Comparison of ENCODE assay signal across 8 cellular contexts in the genomic region with DNA sequence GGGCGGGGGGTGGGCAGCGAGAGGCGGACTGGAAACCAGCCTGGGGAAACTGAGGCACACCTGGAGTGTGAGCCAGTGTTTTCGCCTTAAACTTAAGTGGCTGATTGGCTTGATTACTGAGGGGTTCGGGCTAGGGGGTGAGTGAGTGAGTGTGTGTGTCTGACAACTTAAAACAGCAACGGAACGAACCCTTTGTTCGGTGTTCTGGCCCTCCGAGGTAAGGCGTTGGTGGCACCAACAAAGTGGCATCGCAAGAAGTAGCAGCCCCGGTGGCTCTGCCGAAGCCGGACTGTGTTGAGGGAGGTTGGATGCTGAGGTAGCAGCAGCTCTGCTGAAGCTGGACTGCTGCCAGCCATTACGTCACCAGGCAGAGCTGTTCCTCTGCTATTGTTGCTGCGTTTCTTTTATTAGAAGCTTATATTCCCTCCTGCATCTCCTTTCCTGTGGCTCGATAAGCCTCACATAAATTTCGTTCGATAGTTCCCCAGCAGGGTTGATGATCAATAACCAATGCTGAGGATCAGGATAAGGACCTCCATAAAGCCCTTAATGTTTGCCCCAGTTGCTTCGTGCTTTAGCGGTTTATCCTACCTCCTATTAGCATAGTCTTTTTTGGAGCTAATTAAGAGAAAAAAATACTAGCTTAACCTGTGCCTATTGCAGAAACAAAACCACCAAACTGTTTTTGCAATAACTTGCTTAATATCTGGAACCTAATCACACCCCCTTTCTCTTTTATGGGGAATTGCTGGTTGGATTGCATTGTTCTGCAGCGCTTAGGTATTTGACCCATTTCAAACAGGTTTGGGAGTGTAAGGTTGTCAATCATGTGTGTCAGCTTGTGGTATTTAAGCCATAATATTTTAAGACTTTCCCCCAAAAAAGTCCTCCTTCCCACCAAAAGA. TPM values are rescaled to one million over a fixed set of nuclear protein-coding genes. Genes with fewer than 3 reads are reported as not detected.
DNase-seq lines count a peak whose midpoint lies in the region; ATAC-seq and TF ChIP-seq lines count a peak whose summit lies in the region.

No MANE protein-coding gene starts in this region.

- H4K20me1 ChIP-seq in BLaER1 treated with 17β-estradiol and CSF1 and Interleukin-3, amounts not matched to agents 10 nM and 100 nM, result peaks cover 0 to 7% (median 0%) of the 10 kb centered on the region in 11 experiments; a peak in 3 of 22 replicates

- no peaks in the 10 kb centered on the region for H3K27me3 ChIP-seq in BLaER1 treated with 17β-estradiol and CSF1 and Interleukin-3, amounts not matched to agents 10 nM and 100 nM
- H3K27me3 ChIP-seq in mesendoderm (ENCODE audit: insufficient read depth, low read length, poor library complexity), result peaks cover 2% of the 10 kb centered on the region

- no peaks in the 10 kb centered on the region for H3K9me3 Mint-ChIP-seq in endothelial cell (ENCODE audit: unreplicated experiment)

- H3K4me1 Mint-ChIP-seq in endothelial cell (ENCODE audit: unreplicated experiment), result no peaks in the 10 kb centered on the region

- peak in 72 of 76 experiments; percentile 6 to 81 (median 61) for DNase-seq in HUDEP-2 (lab: John Stamatoyannopoulos, UW; ENCODE audit: unreplicated experiment in 76 of 76)
- peak; percentile 19 to 67 for DNase-seq in NOMO-1 (lab: John Stamatoyannopoulos, UW; ENCODE audit: unreplicated experiment in 2 of 2)
- peak; percentile 79 for DNase-seq in activated T-cell treated with anti-CD3 and anti-CD28 coated beads for 1 hour (ENCODE audit: low read depth)
- DNase-seq in endothelial cell (ENCODE audit: low spot score), result peak; percentile 67
- DNase-seq in mesendoderm, result peak; percentile 70
- peak; percentile 57 to 66 (median 65) for DNase-seq in stimulated activated CD4-positive, alpha-beta T cell treated with anti-CD3 and anti-CD28 coated beads, TNF-alpha, amount 100 ng/mL, for 4 hours (ENCODE audit: low read depth in 3 of 3)

- H3K4me2 ChIP-seq in BLaER1 treated with 17β-estradiol and CSF1 and Interleukin-3, amounts not matched to agents 10 nM and 100 nM, result peak overlapping the region; percentile 84 to 98 (median 95)
- peak overlapping the region; percentile 100 for H3K4me2 ChIP-seq in mesendoderm (ENCODE audit: low read length)

- H3K4me1 ChIP-seq in BLaER1 treated with 17β-estradiol and CSF1 and Interleukin-3, amounts not matched to agents 10 nM and 100 nM, result peaks cover 21 to 35% (median 30%) of the 10 kb centered on the region in 10 experiments
- H3K4me1 ChIP-seq in mesendoderm (ENCODE audit: control insufficient read depth, low read depth, low read length), result peaks cover 1% of the 10 kb centered on the region

- H2BK5ac ChIP-seq in mesendoderm (ENCODE audit: low read length), result no peak overlapping the region

- H2BK15ac ChIP-seq in mesendoderm (replicated peaks; ENCODE audit: low read depth), result no peak overlapping the region

- H3K4me3 ChIP-seq in BLaER1 treated with 17β-estradiol and CSF1 and Interleukin-3, amounts not matched to agents 10 nM and 100 nM, result peak overlapping the region; percentile 73 to 92 (median 82)
- H3K4me3 ChIP-seq in mesendoderm (ENCODE audit: low read length), result peak overlapping the region; percentile 75

- no peaks in the 10 kb centered on the region for H3K79me2 ChIP-seq in mesendoderm (ENCODE audit: control insufficient read depth, insufficient read depth, low read length)

- H2BK120ac ChIP-seq in mesendoderm (ENCODE audit: low read depth, low read length), result no peak overlapping the region

- H3K27ac ChIP-seq in BLaER1 treated with 17β-estradiol and CSF1 and Interleukin-3, amounts not matched to agents 10 nM and 100 nM, result peak overlapping the region in 10 of 11 experiments; percentile 57 to 75 (median 68); a peak in 17 of 22 replicates
- H3K27ac ChIP-seq in mesendoderm (ENCODE audit: low read depth, low read length), result no peak overlapping the region

- ATAC-seq in HG03039 (IDR thresholded peaks at IDR 0.05; ENCODE audit: unreplicated experiment), result no peak

- peak overlapping the region; percentile 77 to 86 (median 81) for H3K9ac ChIP-seq in BLaER1 treated with 17β-estradiol and CSF1 and Interleukin-3, amounts not matched to agents 10 nM and 100 nM
- H3K9ac ChIP-seq in mesendoderm (ENCODE audit: low read length), result peak overlapping the region; percentile 78

- no peak for TF ChIP-seq CTCF in endothelial cell (IDR thresholded peaks at IDR 0.05; ENCODE audit: unreplicated experiment)

- H3K56ac ChIP-seq in mesendoderm (ENCODE audit: low read length), result peak overlapping the region; percentile 90

- H2AK5ac ChIP-seq in mesendoderm (ENCODE audit: low read length), result no peak overlapping the region

- H3K27ac Mint-ChIP-seq in endothelial cell (ENCODE audit: unreplicated experiment), result peak overlapping the region; percentile 89

- H3K4ac ChIP-seq in mesendoderm (ENCODE audit: low read depth, low read length), result no peak overlapping the region

- no peaks in the 10 kb centered on the region for H3K36me3 Mint-ChIP-seq in endothelial cell (ENCODE audit: low read depth, unreplicated experiment)

- H3K9me3 ChIP-seq in BLaER1 treated with 17β-estradiol and CSF1 and Interleukin-3, amounts not matched to agents 10 nM and 100 nM (replicated peaks in 1 of 11), result peaks cover 9 to 13% (median 11%) of the 10 kb centered on the region in 11 experiments; a peak in 20 of 22 replicates

- peaks cover 0 to 7% (median 0%) of the 10 kb centered on the region in 11 experiments; a peak in 1 of 22 replicates for H3K36me3 ChIP-seq in BLaER1 treated with 17β-estradiol and CSF1 and Interleukin-3, amounts not matched to agents 10 nM and 100 nM
- H3K36me3 ChIP-seq in mesendoderm (ENCODE audit: control insufficient read depth, insufficient read depth, low read length), result no peaks in the 10 kb centered on the region

- WGBS in mesendoderm (ENCODE audit: extremely low coverage, insufficient coverage, low lambda C conversion rate), result no CpG with 5 or more reads among the region's 22 CpGs

- H3K18ac ChIP-seq in mesendoderm (ENCODE audit: low read length), result peak overlapping the region; percentile 7

- H3K79me1 ChIP-seq in mesendoderm (ENCODE audit: low read length), result peaks cover 2% of the 10 kb centered on the region

- H4K8ac ChIP-seq in mesendoderm (ENCODE audit: low read depth, low read length), result no peak overlapping the region

- no peak overlapping the region for H4K5ac ChIP-seq in mesendoderm (ENCODE audit: low read length)

- no peak overlapping the region for H3K23ac ChIP-seq in mesendoderm (ENCODE audit: low read length)

- peaks cover 10% of the 10 kb centered on the region for H3K27me3 Mint-ChIP-seq in endothelial cell (ENCODE audit: unreplicated experiment)

- peak overlapping the region; percentile 97 for H3K4me3 Mint-ChIP-seq in endothelial cell (ENCODE audit: unreplicated experiment)

RNA-seq across cellular contexts. Expression of a gene that starts 1.3 kb away (rescaled TPM):
- total RNA-seq in endothelial cell (ENCODE audit: unreplicated experiment), result 3.3 TPM
- polyA plus RNA-seq in mesendoderm (2013, experiment 1 of 2), result 0.83 TPM
- 0.85 TPM for polyA plus RNA-seq in mesendoderm (2013, experiment 2 of 2)

RNA-seq across cellular contexts. Expression of a gene that starts 1.6 kb away (rescaled TPM):
- 6.8 TPM for total RNA-seq in endothelial cell (ENCODE audit: unreplicated experiment)
- polyA plus RNA-seq in mesendoderm (2013, experiment 1 of 2), result 5.3 TPM
- polyA plus RNA-seq in mesendoderm (2013, experiment 2 of 2), result 5.2 TPM
